ENCODE assay signal across 11 cellular contexts in genomic region chr20:53941680-53942079, GRCh38.
DNase-seq lines count a peak whose midpoint lies in the region; ATAC-seq and TF ChIP-seq lines count a peak whose summit lies in the region.
"Had no signal": no experiment of that assay in that cellular context is flagged by ENCODE, and none has a peak within 500 bp of the region (broad histone marks: within the 10 kb centered on the region; RNA-seq: fewer than 3 reads in every experiment).

No MANE protein-coding gene starts in this region.

- no peak for ATAC-seq in Right ventricle myocardium inferior
- no peak for ATAC-seq in activated naive CD8-positive, alpha-beta T cell treated with anti-CD3 and anti-CD28 coated beads, Interleukin-2, amount 50 U/mL, for 24 hours
- no peak for ATAC-seq in HG03108 (IDR thresholded peaks at IDR 0.05; ENCODE audit: unreplicated experiment)

- H3K36me3 ChIP-seq in cardiac muscle cell (no peaks in the 10 kb centered on the region), mesodermal cell (ENCODE audit: control insufficient read depth, insufficient read depth, low read length) (no peaks in the 10 kb centered on the region)

- peaks cover 37% of the 10 kb centered on the region for H3K4me1 Mint-ChIP-seq in activated naive CD8-positive, alpha-beta T cell treated with anti-CD3 and anti-CD28 coated beads, Interleukin-2, amount 50 U/mL, for 24 hours
- peaks cover 29% of the 10 kb centered on the region for H3K4me1 Mint-ChIP-seq in type B pancreatic cell (ENCODE audit: unreplicated experiment)

- TF ChIP-seq CTCF in cardiac muscle cell (IDR thresholded peaks at IDR 0.05; ENCODE audit: low read depth, low read length) (no peak), type B pancreatic cell (conservative IDR thresholded peaks at IDR 0.05) (no peak)

- peak overlapping the region; percentile 40 for H3K27ac Mint-ChIP-seq in activated naive CD8-positive, alpha-beta T cell treated with anti-CD3 and anti-CD28 coated beads, Interleukin-2, amount 50 U/mL, for 24 hours
- peak overlapping the region; percentile 76 for H3K27ac Mint-ChIP-seq in type B pancreatic cell
- H3K27ac Mint-ChIP-seq: T-helper 1 cell treated with Interleukin-12 subunit alpha and Interleukin-12 subunit beta and Interleukin-4 antibody, amounts not matched to agents 30 μg/mL and 1 μg/mL, for 36 hours had no signal

- no peaks in the 10 kb centered on the region for H3K36me3 Mint-ChIP-seq in activated naive CD8-positive, alpha-beta T cell treated with anti-CD3 and anti-CD28 coated beads, Interleukin-2, amount 50 U/mL, for 24 hours (ENCODE audit: low read depth)
- no peaks in the 10 kb centered on the region for H3K36me3 Mint-ChIP-seq in type B pancreatic cell

- no peak for DNase-seq in cardiac muscle cell (ENCODE audit: low read depth in 1 of 2, low spot score in 1 of 2)
- DNase-seq in Right ventricle myocardium inferior (ENCODE audit: missing footprints) = no peak
- DNase-seq in activated naive CD8-positive, alpha-beta T cell treated with anti-CD3 and anti-CD28 coated beads, Interleukin-2, amount 50 U/mL, for 24 hours = no peak
- DNase-seq in type B pancreatic cell (ENCODE audit: extremely low spot score, unreplicated experiment) = no peak
- DNase-seq in medulla oblongata (ENCODE audit: extremely low spot score) = no peak
- DNase-seq in Kasumi-1 (lab: John Stamatoyannopoulos, UW) = no peak
- DNase-seq: NCI-H1436; stimulated activated naive CD4-positive, alpha-beta T cell treated with Interleukin-2 at 50 U/mL for 16 hours had no signal

- no peaks in the 10 kb centered on the region for H3K27me3 Mint-ChIP-seq in activated naive CD8-positive, alpha-beta T cell treated with anti-CD3 and anti-CD28 coated beads, Interleukin-2, amount 50 U/mL, for 24 hours
- no peaks in the 10 kb centered on the region for H3K27me3 Mint-ChIP-seq in type B pancreatic cell

- H3K4me3 Mint-ChIP-seq in activated naive CD8-positive, alpha-beta T cell treated with anti-CD3 and anti-CD28 coated beads, Interleukin-2, amount 50 U/mL, for 24 hours = no peak overlapping the region
- peak overlapping the region; percentile 10 for H3K4me3 Mint-ChIP-seq in type B pancreatic cell
- H3K4me3 Mint-ChIP-seq: T-helper 1 cell treated with Interleukin-12 subunit alpha and Interleukin-12 subunit beta and Interleukin-4 antibody, amounts not matched to agents 30 μg/mL and 1 μg/mL, for 36 hours had no signal

- WGBS in mesodermal cell (ENCODE audit: insufficient coverage in 2 of 2), 2 experiments = 89% methylated on average over 1 of the region's 1 CpG; no CpG with 5 or more reads in 1 of the 2 experiments

- H3K9me3 Mint-ChIP-seq in activated naive CD8-positive, alpha-beta T cell treated with anti-CD3 and anti-CD28 coated beads, Interleukin-2, amount 50 U/mL, for 24 hours = no peaks in the 10 kb centered on the region
- H3K9me3 Mint-ChIP-seq in type B pancreatic cell = no peaks in the 10 kb centered on the region
- H3K9me3 Mint-ChIP-seq: T-helper 1 cell treated with Interleukin-12 subunit alpha and Interleukin-12 subunit beta and Interleukin-4 antibody, amounts not matched to agents 30 μg/mL and 1 μg/mL, for 36 hours had no signal

- H3K4me1 ChIP-seq in cardiac muscle cell (ENCODE audit: low read depth) = peaks cover 38% of the 10 kb centered on the region
- H3K4me1 ChIP-seq in mesodermal cell (ENCODE audit: control insufficient read depth, insufficient read depth, low read length, poor library complexity, severe bottlenecking) = peaks cover 34% of the 10 kb centered on the region

- H3K27me3 ChIP-seq in cardiac muscle cell = no peaks in the 10 kb centered on the region

- H3K27ac ChIP-seq in cardiac muscle cell (peak overlapping the region; percentile 38), mesodermal cell (ENCODE audit: low read depth, low read length, severe bottlenecking) (peak overlapping the region; percentile 79)

- H3K9me3 ChIP-seq in cardiac muscle cell (ENCODE audit: low read depth) (no peaks in the 10 kb centered on the region), mesodermal cell (ENCODE audit: control insufficient read depth, low read length) (no peaks in the 10 kb centered on the region)

- intact Hi-C loops in Right ventricle myocardium inferior (cut with DNase I) = loop anchor here (5.0 kb wide), 2 partner anchors 121 to 204 kb away; no protein-coding TSS in a partner anchor

- H3K4me3 ChIP-seq in cardiac muscle cell (no peak overlapping the region), mesodermal cell (ENCODE audit: extremely low read depth, insufficient read depth, low read length, poor library complexity, severe bottlenecking) (no peak overlapping the region)
